1 cellular context compared by ENCODE assay signal in the genomic region with DNA sequence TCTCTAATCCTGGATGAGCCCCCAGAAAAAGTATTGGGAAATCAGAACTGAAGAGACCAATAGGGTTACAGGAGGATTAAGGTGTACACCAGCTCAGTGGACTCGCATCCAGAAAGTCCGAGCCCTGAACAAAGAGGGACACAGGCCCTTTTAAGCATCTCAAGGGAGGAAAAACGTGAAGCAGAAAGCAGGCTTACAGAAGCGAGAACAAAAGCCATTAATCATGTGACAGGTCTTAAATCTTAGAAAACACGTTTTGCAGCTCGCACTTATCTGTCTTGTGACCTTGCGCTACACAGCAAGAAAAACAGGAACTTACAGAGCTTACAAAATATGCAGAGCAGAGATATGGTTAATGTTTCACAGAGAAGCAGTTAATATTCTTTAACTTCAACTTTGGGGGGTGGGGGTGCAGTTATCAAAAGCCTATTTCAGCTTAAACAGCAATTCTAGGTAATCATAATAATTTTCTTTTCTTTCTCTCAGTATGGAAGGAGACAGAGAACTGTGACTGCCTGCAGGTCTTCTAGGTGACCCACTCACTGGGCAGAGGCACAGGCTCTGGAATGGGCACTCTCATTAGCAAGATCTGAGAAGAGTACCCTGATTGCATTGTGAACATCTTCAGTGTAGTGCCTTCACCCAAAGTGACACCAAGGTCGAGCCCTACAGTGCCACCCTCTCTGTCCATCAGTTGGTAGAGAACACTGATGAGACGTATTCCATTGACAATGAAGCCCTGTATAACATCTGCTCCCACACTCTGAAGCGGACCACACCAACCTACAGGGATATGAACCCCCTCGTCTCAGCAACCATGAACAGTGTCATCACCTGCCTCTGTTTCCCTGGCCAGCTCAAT.
TF ChIP-seq lines count a peak whose summit lies in the region.

No MANE protein-coding gene starts in this region.

TF ChIP-seq in K562, 482 proteins besides CTCF, POLR2A, EP300 and RAD21 (continued from another document and continues in another):
- TF ChIP-seq, protein P1, sequence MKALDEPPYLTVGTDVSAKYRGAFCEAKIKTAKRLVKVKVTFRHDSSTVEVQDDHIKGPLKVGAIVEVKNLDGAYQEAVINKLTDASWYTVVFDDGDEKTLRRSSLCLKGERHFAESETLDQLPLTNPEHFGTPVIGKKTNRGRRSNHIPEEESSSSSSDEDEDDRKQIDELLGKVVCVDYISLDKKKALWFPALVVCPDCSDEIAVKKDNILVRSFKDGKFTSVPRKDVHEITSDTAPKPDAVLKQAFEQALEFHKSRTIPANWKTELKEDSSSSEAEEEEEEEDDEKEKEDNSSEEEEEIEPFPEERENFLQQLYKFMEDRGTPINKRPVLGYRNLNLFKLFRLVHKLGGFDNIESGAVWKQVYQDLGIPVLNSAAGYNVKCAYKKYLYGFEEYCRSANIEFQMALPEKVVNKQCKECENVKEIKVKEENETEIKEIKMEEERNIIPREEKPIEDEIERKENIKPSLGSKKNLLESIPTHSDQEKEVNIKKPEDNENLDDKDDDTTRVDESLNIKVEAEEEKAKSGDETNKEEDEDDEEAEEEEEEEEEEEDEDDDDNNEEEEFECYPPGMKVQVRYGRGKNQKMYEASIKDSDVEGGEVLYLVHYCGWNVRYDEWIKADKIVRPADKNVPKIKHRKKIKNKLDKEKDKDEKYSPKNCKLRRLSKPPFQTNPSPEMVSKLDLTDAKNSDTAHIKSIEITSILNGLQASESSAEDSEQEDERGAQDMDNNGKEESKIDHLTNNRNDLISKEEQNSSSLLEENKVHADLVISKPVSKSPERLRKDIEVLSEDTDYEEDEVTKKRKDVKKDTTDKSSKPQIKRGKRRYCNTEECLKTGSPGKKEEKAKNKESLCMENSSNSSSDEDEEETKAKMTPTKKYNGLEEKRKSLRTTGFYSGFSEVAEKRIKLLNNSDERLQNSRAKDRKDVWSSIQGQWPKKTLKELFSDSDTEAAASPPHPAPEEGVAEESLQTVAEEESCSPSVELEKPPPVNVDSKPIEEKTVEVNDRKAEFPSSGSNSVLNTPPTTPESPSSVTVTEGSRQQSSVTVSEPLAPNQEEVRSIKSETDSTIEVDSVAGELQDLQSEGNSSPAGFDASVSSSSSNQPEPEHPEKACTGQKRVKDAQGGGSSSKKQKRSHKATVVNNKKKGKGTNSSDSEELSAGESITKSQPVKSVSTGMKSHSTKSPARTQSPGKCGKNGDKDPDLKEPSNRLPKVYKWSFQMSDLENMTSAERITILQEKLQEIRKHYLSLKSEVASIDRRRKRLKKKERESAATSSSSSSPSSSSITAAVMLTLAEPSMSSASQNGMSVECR (CRISPR knock-in tag; IDR thresholded peaks at IDR 0.05) = no peak
- no peak for TF ChIP-seq HDGF (IDR thresholded peaks at IDR 0.05)
- TF ChIP-seq, protein P2, sequence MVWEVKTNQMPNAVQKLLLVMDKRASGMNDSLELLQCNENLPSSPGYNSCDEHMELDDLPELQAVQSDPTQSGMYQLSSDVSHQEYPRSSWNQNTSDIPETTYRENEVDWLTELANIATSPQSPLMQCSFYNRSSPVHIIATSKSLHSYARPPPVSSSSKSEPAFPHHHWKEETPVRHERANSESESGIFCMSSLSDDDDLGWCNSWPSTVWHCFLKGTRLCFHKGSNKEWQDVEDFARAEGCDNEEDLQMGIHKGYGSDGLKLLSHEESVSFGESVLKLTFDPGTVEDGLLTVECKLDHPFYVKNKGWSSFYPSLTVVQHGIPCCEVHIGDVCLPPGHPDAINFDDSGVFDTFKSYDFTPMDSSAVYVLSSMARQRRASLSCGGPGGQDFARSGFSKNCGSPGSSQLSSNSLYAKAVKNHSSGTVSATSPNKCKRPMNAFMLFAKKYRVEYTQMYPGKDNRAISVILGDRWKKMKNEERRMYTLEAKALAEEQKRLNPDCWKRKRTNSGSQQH (CRISPR knock-in tag; IDR thresholded peaks at IDR 0.05) = peak; percentile 37; the same call in 1 of the 2 replicates
- peak; percentile 91 for TF ChIP-seq HDAC2 (IDR thresholded peaks at IDR 0.05)
- peak; percentile 90 for TF ChIP-seq HDAC3 (IDR thresholded peaks at IDR 0.05; ENCODE audit: borderline replicate concordance, partially characterized antibody)
- TF ChIP-seq TGIF2 (CRISPR knock-in tag; IDR thresholded peaks at IDR 0.05) = no peak
- no peak for TF ChIP-seq MCM3 (IDR thresholded peaks at IDR 0.05)
- TF ChIP-seq PTRF (tag; IDR thresholded peaks at IDR 0.05) = no peak
- TF ChIP-seq E2F1 (CRISPR knock-in tag; IDR thresholded peaks at IDR 0.05) = no peak
- no peak; the same call in 1 of the 2 replicates for TF ChIP-seq ZNF507 (tag; conservative IDR thresholded peaks at IDR 0.05)
- no peak for TF ChIP-seq SIRT6 (IDR thresholded peaks at IDR 0.05; ENCODE audit: low read depth, low read length)
- no peak for TF ChIP-seq ZNF23 (CRISPR knock-in tag; IDR thresholded peaks at IDR 0.05)
- TF ChIP-seq HMGN3 (IDR thresholded peaks at IDR 0.05; ENCODE audit: borderline replicate concordance, extremely low read depth, insufficient read length, low read depth, low read length) = peak; percentile 43
- peak; percentile 87 for TF ChIP-seq FOXM1 (IDR thresholded peaks at IDR 0.05; ENCODE audit: low read depth)
- no peak for TF ChIP-seq FOXM1 (CRISPR knock-in tag; IDR thresholded peaks at IDR 0.05; ENCODE audit: low read depth)
- TF ChIP-seq ZNF707 (CRISPR knock-in tag; conservative IDR thresholded peaks at IDR 0.05) = 0 out of 2 replicates have a peak, but pooled peaks have one; percentile 56
- no peak for TF ChIP-seq JUNB (CRISPR knock-in tag; conservative IDR thresholded peaks at IDR 0.05)
- no peak for TF ChIP-seq MYBL2 (IDR thresholded peaks at IDR 0.05; ENCODE audit: low read depth)
- no peak for TF ChIP-seq MYBL2 (CRISPR knock-in tag; IDR thresholded peaks at IDR 0.05; ENCODE audit: borderline replicate concordance)
- TF ChIP-seq ZNF174 (CRISPR knock-in tag; IDR thresholded peaks at IDR 0.05) = no peak
- peak; percentile 86 to 90 for TF ChIP-seq KDM1A (IDR thresholded peaks at IDR 0.05)
- TF ChIP-seq, protein P3, sequence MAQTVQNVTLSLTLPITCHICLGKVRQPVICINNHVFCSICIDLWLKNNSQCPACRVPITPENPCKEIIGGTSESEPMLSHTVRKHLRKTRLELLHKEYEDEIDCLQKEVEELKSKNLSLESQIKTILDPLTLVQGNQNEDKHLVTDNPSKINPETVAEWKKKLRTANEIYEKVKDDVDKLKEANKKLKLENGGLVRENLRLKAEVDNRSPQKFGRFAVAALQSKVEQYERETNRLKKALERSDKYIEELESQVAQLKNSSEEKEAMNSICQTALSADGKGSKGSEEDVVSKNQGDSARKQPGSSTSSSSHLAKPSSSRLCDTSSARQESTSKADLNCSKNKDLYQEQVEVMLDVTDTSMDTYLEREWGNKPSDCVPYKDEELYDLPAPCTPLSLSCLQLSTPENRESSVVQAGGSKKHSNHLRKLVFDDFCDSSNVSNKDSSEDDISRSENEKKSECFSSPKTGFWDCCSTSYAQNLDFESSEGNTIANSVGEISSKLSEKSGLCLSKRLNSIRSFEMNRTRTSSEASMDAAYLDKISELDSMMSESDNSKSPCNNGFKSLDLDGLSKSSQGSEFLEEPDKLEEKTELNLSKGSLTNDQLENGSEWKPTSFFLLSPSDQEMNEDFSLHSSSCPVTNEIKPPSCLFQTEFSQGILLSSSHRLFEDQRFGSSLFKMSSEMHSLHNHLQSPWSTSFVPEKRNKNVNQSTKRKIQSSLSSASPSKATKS (CRISPR knock-in tag; IDR thresholded peaks at IDR 0.05) = no peak
- TF ChIP-seq RB1 (IDR thresholded peaks at IDR 0.05; ENCODE audit: low read depth) = no peak
- TF ChIP-seq LCOR (CRISPR knock-in tag; IDR thresholded peaks at IDR 0.05) = no peak
- no peak for TF ChIP-seq PHF20 (IDR thresholded peaks at IDR 0.05; ENCODE audit: partially characterized antibody)
- TF ChIP-seq TSC22D4 (tag; IDR thresholded peaks at IDR 0.05) = no peak
- TF ChIP-seq ZNF668 (CRISPR knock-in tag; IDR thresholded peaks at IDR 0.05) = peak; percentile 67; the same call in 1 of the 2 replicates
- TF ChIP-seq TFE3 (CRISPR knock-in tag; IDR thresholded peaks at IDR 0.05) = peak; percentile 97
- no peak for TF ChIP-seq SP2 (IDR thresholded peaks at IDR 0.05; ENCODE audit: extremely low read depth, low read depth, low read length, poor library complexity, severe bottlenecking)
- TF ChIP-seq FOXP1 (CRISPR knock-in tag; IDR thresholded peaks at IDR 0.05) = no peak
- TF ChIP-seq RREB1 (CRISPR knock-in tag; IDR thresholded peaks at IDR 0.05) = peak; percentile 64; the same call in 1 of the 2 replicates
- no peak for TF ChIP-seq CHD2 (IDR thresholded peaks at IDR 0.05; ENCODE audit: low read depth, low read length)
- TF ChIP-seq TAF9B (IDR thresholded peaks at IDR 0.05; ENCODE audit: partially characterized antibody) = peak; percentile 35
- TF ChIP-seq ZNF551 (CRISPR knock-in tag; IDR thresholded peaks at IDR 0.05) = no peak
- no peak for TF ChIP-seq KDM5B (IDR thresholded peaks at IDR 0.05; ENCODE audit: insufficient replicate concordance, low read depth, low read length)
- TF ChIP-seq PHF21A (IDR thresholded peaks at IDR 0.05; ENCODE audit: borderline replicate concordance, low read depth) = no peak
- TF ChIP-seq CBFA2T3 (IDR thresholded peaks at IDR 0.05) = peak; percentile 97
- TF ChIP-seq ZNF75A (CRISPR knock-in tag; IDR thresholded peaks at IDR 0.05) = no peak
- TF ChIP-seq, protein P4, sequence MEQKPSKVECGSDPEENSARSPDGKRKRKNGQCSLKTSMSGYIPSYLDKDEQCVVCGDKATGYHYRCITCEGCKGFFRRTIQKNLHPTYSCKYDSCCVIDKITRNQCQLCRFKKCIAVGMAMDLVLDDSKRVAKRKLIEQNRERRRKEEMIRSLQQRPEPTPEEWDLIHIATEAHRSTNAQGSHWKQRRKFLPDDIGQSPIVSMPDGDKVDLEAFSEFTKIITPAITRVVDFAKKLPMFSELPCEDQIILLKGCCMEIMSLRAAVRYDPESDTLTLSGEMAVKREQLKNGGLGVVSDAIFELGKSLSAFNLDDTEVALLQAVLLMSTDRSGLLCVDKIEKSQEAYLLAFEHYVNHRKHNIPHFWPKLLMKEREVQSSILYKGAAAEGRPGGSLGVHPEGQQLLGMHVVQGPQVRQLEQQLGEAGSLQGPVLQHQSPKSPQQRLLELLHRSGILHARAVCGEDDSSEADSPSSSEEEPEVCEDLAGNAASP (IDR thresholded peaks at IDR 0.05) = no peak
- TF ChIP-seq TARDBP (IDR thresholded peaks at IDR 0.05) = peak; percentile 73; the same call in 1 of the 2 replicates
- no peak for TF ChIP-seq FOXJ3 (CRISPR knock-in tag; IDR thresholded peaks at IDR 0.05)
